ENCODE assay signal across 18 cellular contexts in genomic region chr17:18139498-18139897, GRCh38.
"Had no signal": no experiment of that assay in that cellular context is flagged by ENCODE, and none has a peak within 500 bp of the region (broad histone marks: within the 10 kb centered on the region; RNA-seq: fewer than 3 reads in every experiment).

No MANE protein-coding gene starts in this region.

- H3K36me3 Mint-ChIP-seq: naive thymus-derived CD8-positive, alpha-beta T cell had no signal

- H3K4me3 ChIP-seq: coronary artery, heart left ventricle, mucosa of descending colon, stomach, thoracic aorta, transverse colon had no signal

- H3K9me3 ChIP-seq: heart left ventricle, mucosa of descending colon, stomach, thoracic aorta, transverse colon had no signal

- H3K36me3 ChIP-seq: heart left ventricle, stomach, thoracic aorta, transverse colon had no signal

- DNase-seq: effector CD4-positive, alpha-beta T cell; foreskin melanocyte; heart left ventricle; hippocampal formation; left colon; mammary epithelial cell; mucosa of descending colon; naive thymus-derived CD8-positive, alpha-beta T cell; posterior cingulate gyrus; stimulated activated CD4-positive, alpha-beta T cell treated with anti-CD3 and anti-CD28 coated beads, Interleukin-2, amount 100 ng/mL, for 24 hours; stimulated activated naive CD4-positive, alpha-beta T cell; stomach; transverse colon had no signal

- H3K4me3 Mint-ChIP-seq: endodermal cell; naive thymus-derived CD8-positive, alpha-beta T cell had no signal

- H3K27ac ChIP-seq: coronary artery, heart left ventricle, stomach, thoracic aorta, transverse colon had no signal

- H3K9me3 Mint-ChIP-seq: endodermal cell; naive thymus-derived CD8-positive, alpha-beta T cell had no signal

- ATAC-seq: mucosa of descending colon; naive thymus-derived CD8-positive, alpha-beta T cell had no signal

- FAIRE-seq: endothelial cell of umbilical vein, urothelium cell line had no signal

- H3K27ac Mint-ChIP-seq: endodermal cell; naive thymus-derived CD8-positive, alpha-beta T cell had no signal

- H3K4me1 ChIP-seq: transverse colon had no signal
